In genomic region chr9:134283111-134283515, GRCh38 we compare ENCODE assay signal across 8 cellular contexts. TPM values are rescaled to one million over a fixed set of nuclear protein-coding genes. Genes with fewer than 3 reads are reported as not detected.
DNase-seq lines count a peak whose midpoint lies in the region; ATAC-seq, FAIRE-seq and TF ChIP-seq lines count a peak whose summit lies in the region.
"Had no signal": no experiment of that assay in that cellular context is flagged by ENCODE, and none has a peak within 500 bp of the region (broad histone marks: within the 10 kb centered on the region; RNA-seq: fewer than 3 reads in every experiment).

No MANE protein-coding gene starts in this region.

- TF ChIP-seq CTCF in right lobe of liver (IDR thresholded peaks at IDR 0.05) (no peak), upper lobe of left lung (IDR thresholded peaks at IDR 0.05) (no peak)

- H3K4me1 ChIP-seq in right lobe of liver (peaks cover 0 to 38% (median 16%) of the 10 kb centered on the region in 4 donors), upper lobe of left lung (peaks cover 5 to 15% (median 10%) of the 10 kb centered on the region in 4 donors)

- H3K27me3 ChIP-seq in right lobe of liver: no peaks in the 10 kb centered on the region
- no peaks in the 10 kb centered on the region for H3K27me3 ChIP-seq in upper lobe of left lung

- FAIRE-seq in GM19239 (lab: Jason Lieb, UNC): no peak

- H3K36me3 ChIP-seq in right lobe of liver (no peaks in the 10 kb centered on the region), upper lobe of left lung (no peaks in the 10 kb centered on the region)

- peak; percentile 52 to 72 (median 64) for ATAC-seq in right lobe of liver
- ATAC-seq in upper lobe of left lung (ENCODE audit: low FRiP score in 2 of 2): peak in 1 of 2 donors; percentile 47
- no peak for ATAC-seq in GM18511 (IDR thresholded peaks at IDR 0.05; ENCODE audit: unreplicated experiment)

- H3K27ac ChIP-seq in caudate nucleus (ENCODE audit: low read depth, low read length): no peak overlapping the region
- peak overlapping the region in 2 of 3 donors; percentile 61 to 81 for H3K27ac ChIP-seq in right lobe of liver
- H3K27ac ChIP-seq in upper lobe of left lung: peak overlapping the region in 1 of 4 donors; percentile 49

- no peak for TF ChIP-seq EP300 in upper lobe of left lung (IDR thresholded peaks at IDR 0.05)

- no peak overlapping the region for H3K4me3 ChIP-seq in right lobe of liver
- H3K4me3 ChIP-seq in upper lobe of left lung: peak overlapping the region in 1 of 4 donors; percentile 8

- intact Hi-C loops in right lobe of liver (cut with DNase I): no loop called here

- peak; percentile 82 for DNase-seq in NCI-H1092 (lab: John Stamatoyannopoulos, UW)
- peak in 54 of 61 donors; percentile 9 to 87 (median 44) for DNase-seq in caudate nucleus (lab: John Stamatoyannopoulos, UW)
- peak; percentile 65 to 96 (median 89) for DNase-seq in right lobe of liver
- DNase-seq in upper lobe of left lung: peak; percentile 49 to 85
- no peak for DNase-seq in NCI-H187 (lab: John Stamatoyannopoulos, UW)
- DNase-seq in GM19239 (ENCODE audit: insufficient read length, low spot score): no peak
- DNase-seq: activated CD4-positive, alpha-beta T cell treated with anti-CD3 and anti-CD28 coated beads, Interleukin-2, amount 50 U/mL, for 48 hours had no signal

- WGBS in right lobe of liver (ENCODE audit: insufficient coverage, low coverage, low lambda C conversion rate, missing lambda C conversion rate): 31% methylated on average over 5 of the region's 23 CpGs
- 24 to 25% methylated on average over 12 to 16 of the region's 23 CpGs for WGBS in upper lobe of left lung, 2 donors

- TF ChIP-seq POLR2A in right lobe of liver (IDR thresholded peaks at IDR 0.05) (no peak), upper lobe of left lung (IDR thresholded peaks at IDR 0.05) (no peak)

- H3K9me3 ChIP-seq in right lobe of liver: no peaks in the 10 kb centered on the region
- H3K9me3 ChIP-seq in upper lobe of left lung: peaks cover 0 to 3% (median 0%) of the 10 kb centered on the region in 4 donors

RNA-seq across cellular contexts. Expression of gene RXRA, which starts 43.1 kb away (rescaled TPM):
- total RNA-seq in right lobe of liver (100 to 1,000 TPM; 105 to 165 (median 131) TPM), upper lobe of left lung (10 to 100 TPM; 43.8 to 92.7 (median 74.1) TPM)

Comparison
In these comparisons a context has a peak if more than half of its experiments do, and no peak if none do; other contexts are left out.
1. DNase-seq: peak in NCI-H1092 (single experiment), caudate nucleus (54 of 61), right lobe of liver (3 of 3) and upper lobe of left lung (2 of 2); none in NCI-H187 (0 of 2) and GM19239 (single experiment).